In genomic region chr1:10537082-10537766, GRCh38 we compare ENCODE assay signal across 17 cellular contexts.
A peak's percentile ranks its signal among the peaks of the same experiment; 100 is the strongest.
DNase-seq lines count a peak whose midpoint lies in the region; ATAC-seq, FAIRE-seq and TF ChIP-seq lines count a peak whose summit lies in the region.
"Had no signal": no experiment of that assay in that cellular context is flagged by ENCODE, and none has a peak within 500 bp of the region (broad histone marks: within the 10 kb centered on the region; RNA-seq: fewer than 3 reads in every experiment).

No MANE protein-coding gene starts in this region.

- H3K79me1 ChIP-seq in H1 (ENCODE audit: low read depth, low read length) = no peaks in the 10 kb centered on the region; the same call in 1 of the 2 replicates

- H3K56ac ChIP-seq in H1 (replicated peaks; ENCODE audit: insufficient read length, low read depth, low read length) = no peak overlapping the region

- H3K27me3 ChIP-seq in H1 (replicated peaks in 1 of 4; ENCODE audit: control insufficient read depth in 3 of 4, extremely low read depth in 1 of 4, insufficient read depth in 3 of 4, low read length in 3 of 4) = no peaks in the 10 kb centered on the region
- no peaks in the 10 kb centered on the region for H3K27me3 ChIP-seq in effector memory CD4-positive, alpha-beta T cell (replicated peaks; ENCODE audit: control insufficient read depth, insufficient read depth, low read length, poor library complexity, severe bottlenecking)
- no peaks in the 10 kb centered on the region for H3K27me3 ChIP-seq in heart left ventricle
- H3K27me3 ChIP-seq: foreskin keratinocyte had no signal

- TF ChIP-seq CTCF in H1 (IDR thresholded peaks at IDR 0.05; ENCODE audit: control extremely low read depth in 1 of 3, insufficient read depth in 1 of 3, low read depth in 1 of 3, low read length in 3 of 3) = no peak
- no peak for TF ChIP-seq CTCF in HFFc6 (IDR thresholded peaks at IDR 0.05)
- TF ChIP-seq CTCF in heart left ventricle (IDR thresholded peaks at IDR 0.05) = no peak

- H3K27ac ChIP-seq in H1 (ENCODE audit: low read depth, low read length) (no peak overlapping the region), heart left ventricle (no peak overlapping the region)
- no peak overlapping the region for H3K27ac ChIP-seq in effector memory CD4-positive, alpha-beta T cell (ENCODE audit: insufficient read depth, low read length, poor library complexity, severe bottlenecking)
- H3K27ac ChIP-seq: foreskin keratinocyte, RWPE1 had no signal

- H2BK120ac ChIP-seq in H1 (replicated peaks; ENCODE audit: low read depth, low read length) = no peak overlapping the region

- POLR2A ChIA-PET in H1 (lab: Charles Lee; ENCODE audit: partially characterized antibody) = interaction anchor here (0.8 to 1.8 kb wide), 4 partner anchors 10 to 41 kb away, joined by 3 to 5 read pairs (median 4); no protein-coding TSS in a partner anchor

- H2BK20ac ChIP-seq in H1 (ENCODE audit: low read length) = no peak overlapping the region

- H3K36me3 ChIP-seq in H1 (ENCODE audit: control insufficient read depth in 2 of 4, insufficient read depth in 4 of 4, low read length in 3 of 4) (peaks cover 0 to 4% (median 1%) of the 10 kb centered on the region in 4 experiments; a peak in 1 of 8 replicates), heart left ventricle (peaks cover 0 to 25% (median 11%) of the 10 kb centered on the region in 9 donors)
- H3K36me3 ChIP-seq in effector memory CD4-positive, alpha-beta T cell (ENCODE audit: control insufficient read depth, insufficient read depth, low read length) = no peaks in the 10 kb centered on the region

- no peaks in the 10 kb centered on the region for H3K9me3 ChIP-seq in H1 (ENCODE audit: insufficient read depth in 2 of 2, low read depth in 1 of 2, low read length in 1 of 2)
- H3K9me3 ChIP-seq in effector memory CD4-positive, alpha-beta T cell (ENCODE audit: control insufficient read depth, low read length) = no peaks in the 10 kb centered on the region
- H3K9me3 ChIP-seq in heart left ventricle = no peaks in the 10 kb centered on the region

- H4K20me1 ChIP-seq in H1 (replicated peaks in 1 of 2; ENCODE audit: control insufficient read depth in 1 of 2, insufficient read depth in 2 of 2, low read length in 2 of 2) = peaks cover 0 to 4% of the 10 kb centered on the region in 2 experiments

- no peak for FAIRE-seq in H1 (lab: Jason Lieb, UNC)

- H3K23ac ChIP-seq in H1 (ENCODE audit: insufficient read length) = no peak overlapping the region

- CTCF ChIA-PET in H1 (lab: Charles Lee; ENCODE audit: partially characterized antibody) = interaction anchor here (0.6 to 2.2 kb wide), 21 partner anchors 8 to 403 kb away, joined by 3 to 11 read pairs (median 3); no protein-coding TSS in a partner anchor

- intact Hi-C loops in heart left ventricle (cut with DNase I) = loop anchor here in 5 of 10 donors (10.0 kb wide), 3 partner anchors 98 to 258 kb away; partner anchors contain the start of gene CASZ1 (in 2 of the 5)

- TF ChIP-seq POLR2A in H1 (IDR thresholded peaks at IDR 0.05; ENCODE audit: control extremely low read depth in 1 of 2, low read depth in 2 of 2, low read length in 2 of 2) (no peak), heart left ventricle (IDR thresholded peaks at IDR 0.05) (no peak)

- H3K4me1 Mint-ChIP-seq in HFFc6 (ENCODE audit: low read depth) = peaks cover 13% of the 10 kb centered on the region

- H3K4ac ChIP-seq in H1 (replicated peaks; ENCODE audit: insufficient read length, low read depth, low read length) = no peak overlapping the region

- H3K14ac ChIP-seq in H1 (ENCODE audit: insufficient read length) = no peak overlapping the region

- peaks cover 27% of the 10 kb centered on the region for H3K36me3 Mint-ChIP-seq in HFFc6 (ENCODE audit: low read depth)

- no peak overlapping the region for H3K18ac ChIP-seq in H1 (ENCODE audit: extremely low read depth, low read length)

- ATAC-seq in heart left ventricle (no peak), GM18858 (IDR thresholded peaks at IDR 0.05; ENCODE audit: unreplicated experiment) (no peak)
- ATAC-seq: foreskin keratinocyte had no signal

- H2BK15ac ChIP-seq in H1 (ENCODE audit: low read length) = no peak overlapping the region

- H3K23me2 ChIP-seq in H1 (ENCODE audit: low read depth, low read length) = no peaks in the 10 kb centered on the region

- H2BK5ac ChIP-seq in H1 (ENCODE audit: low read depth, low read length) = no peak overlapping the region

- no peak overlapping the region for H3K27ac Mint-ChIP-seq in HFFc6
- H3K27ac Mint-ChIP-seq: natural killer cell treated with Interleukin-12 subunit alpha and Interleukin-12 subunit beta and Interleukin-15 and Interleukin-18, amount 100 ng/mL, for 72 hours had no signal

- no peak overlapping the region for H4K5ac ChIP-seq in H1 (ENCODE audit: insufficient read length, low read depth, low read length)

- H3K4me3 Mint-ChIP-seq in HFFc6 = no peak overlapping the region
- H3K4me3 Mint-ChIP-seq: natural killer cell treated with Interleukin-12 subunit alpha and Interleukin-12 subunit beta and Interleukin-15 and Interleukin-18, amount 100 ng/mL, for 72 hours had no signal

- H2AFZ ChIP-seq in H1 (ENCODE audit: low read length) = no peak overlapping the region

- no peak for TF ChIP-seq RAD21 in H1 (IDR thresholded peaks at IDR 0.05 in 1 of 2, conservative IDR thresholded peaks at IDR 0.05 in 1 of 2; ENCODE audit: low read depth in 2 of 2, low read length in 2 of 2)

- no peaks in the 10 kb centered on the region for H3K9me3 Mint-ChIP-seq in HFFc6
- H3K9me3 Mint-ChIP-seq: natural killer cell treated with Interleukin-12 subunit alpha and Interleukin-12 subunit beta and Interleukin-15 and Interleukin-18, amount 100 ng/mL, for 72 hours had no signal

- peaks cover 0 to 13% of the 10 kb centered on the region in 2 experiments; a peak in 1 of 4 replicates for H3K79me2 ChIP-seq in H1 (ENCODE audit: control insufficient read depth in 1 of 2, insufficient read depth in 2 of 2, low read length in 2 of 2)

- peaks cover 7 to 17% (median 12%) of the 10 kb centered on the region in 4 experiments for H3K4me1 ChIP-seq in H1 (replicated peaks in 1 of 4; ENCODE audit: control insufficient read depth in 3 of 4, insufficient read depth in 4 of 4, low read length in 3 of 4)
- H3K4me1 ChIP-seq in effector memory CD4-positive, alpha-beta T cell (ENCODE audit: control insufficient read depth, insufficient read depth, low read length, poor library complexity, severe bottlenecking) = no peaks in the 10 kb centered on the region
- H3K4me1 ChIP-seq in heart left ventricle = peaks cover 0 to 43% (median 30%) of the 10 kb centered on the region in 12 donors
- H3K4me1 ChIP-seq: foreskin keratinocyte had no signal

- no peak overlapping the region for H4K91ac ChIP-seq in H1 (replicated peaks; ENCODE audit: insufficient read length, low read length)

- TF ChIP-seq EP300 in H1 (IDR thresholded peaks at IDR 0.05; ENCODE audit: borderline replicate concordance in 1 of 2, low read depth in 2 of 2, low read length in 2 of 2) = no peak

- no peak overlapping the region for H3K4me2 ChIP-seq in H1 (ENCODE audit: insufficient read depth in 1 of 2, low read depth in 2 of 2, low read length in 2 of 2)

- H3K9ac ChIP-seq in H1 (replicated peaks in 1 of 4; ENCODE audit: extremely low read depth in 1 of 4, low read depth in 3 of 4, low read length in 3 of 4) = no peak overlapping the region

- H3K27me3 Mint-ChIP-seq in HFFc6 (ENCODE audit: insufficient read depth) = peaks cover 1% of the 10 kb centered on the region
- H3K27me3 Mint-ChIP-seq: natural killer cell treated with Interleukin-12 subunit alpha and Interleukin-12 subunit beta and Interleukin-15 and Interleukin-18, amount 100 ng/mL, for 72 hours had no signal

- no peak overlapping the region for H2BK12ac ChIP-seq in H1 (ENCODE audit: low read depth, low read length)

- 95% methylated on average over 15 of the region's 15 CpGs; no CpG with 5 or more reads in 1 of the 2 experiments for WGBS in H1 (ENCODE audit: extremely low coverage in 1 of 2, insufficient coverage in 1 of 2, insufficient read length in 1 of 2, insufficient replicate concordance in 2 of 2, low coverage in 1 of 2, low lambda C conversion rate in 2 of 2, missing lambda C conversion rate in 1 of 2), 2 experiments
- 88 to 94% (median 91%) methylated on average over 15 of the region's 15 CpGs for WGBS in heart left ventricle, 4 donors

- no peak overlapping the region; the same call in 1 of the 2 replicates for H4K8ac ChIP-seq in H1 (ENCODE audit: extremely low read depth, insufficient read depth, low read length)

- H3K4me3 ChIP-seq in H1 (ENCODE audit: extremely low read depth in 1 of 4, insufficient read depth in 2 of 4, low read depth in 3 of 4, low read length in 4 of 4) (no peak overlapping the region), heart left ventricle (no peak overlapping the region)
- H3K4me3 ChIP-seq in effector memory CD4-positive, alpha-beta T cell (ENCODE audit: insufficient read depth, low read depth, low read length, poor library complexity, severe bottlenecking) = no peak overlapping the region
- H3K4me3 ChIP-seq: lung had no signal

- DNase-seq in DMS79 (lab: John Stamatoyannopoulos, UW) = peak; percentile 79
- peak; percentile 55 to 90 (median 87) for DNase-seq in NCI-H1417 (lab: John Stamatoyannopoulos, UW)
- peak; percentile 93 for DNase-seq in NCI-H510A (lab: John Stamatoyannopoulos, UW)
- DNase-seq in H1 (ENCODE audit: low read depth in 1 of 2, low spot score in 2 of 2) = no peak
- DNase-seq in effector memory CD4-positive, alpha-beta T cell = no peak
- no peak for DNase-seq in HFFc6
- no peak for DNase-seq in heart left ventricle
- DNase-seq: activated CD4-positive, CD25-positive, alpha-beta regulatory T cell; activated effector memory CD4-positive, alpha-beta T cell treated with Interleukin-2 at 50 U/mL for 16 hours; Calu3; foreskin keratinocyte; stimulated activated CD4-positive, alpha-beta T cell treated with anti-CD3 and anti-CD28 coated beads, Interleukin-2, amount 100 ng/mL, for 24 hours; T-helper 1 cell had no signal

- H2AK5ac ChIP-seq in H1 (ENCODE audit: low read depth, low read length) = no peak overlapping the region

TF ChIP-seq in H1, 55 proteins besides CTCF, POLR2A, EP300 and RAD21:
- peak; percentile 12; the same call in 1 of the 2 replicates for TF ChIP-seq CEBPB (IDR thresholded peaks at IDR 0.05; ENCODE audit: low read depth, low read length)
- TF ChIP-seq TCF12 (IDR thresholded peaks at IDR 0.05; ENCODE audit: low read depth, low read length) = no peak

Comparison
In these comparisons a context has a peak if more than half of its experiments do, and no peak if none do; other contexts are left out.
1. DNase-seq: peak in DMS79 (single experiment), NCI-H1417 (3 of 3) and NCI-H510A (single experiment); none in H1 (0 of 2), effector memory CD4-positive, alpha-beta T cell (0 of 3), HFFc6 (single experiment) and heart left ventricle (0 of 5).